Comparison of ENCODE assay signal across 1 cellular context in genomic region chr14:23025181-23025788, GRCh38.
TF ChIP-seq lines count a peak whose summit lies in the region.

No MANE protein-coding gene starts in this region.

TF ChIP-seq in HCT116, 20 proteins besides CTCF, POLR2A, EP300 and RAD21 (continued from another document):
- TF ChIP-seq ATF3 (IDR thresholded peaks at IDR 0.05) (no peak), FOSL1 (IDR thresholded peaks at IDR 0.05; ENCODE audit: low read depth) (no peak), YY1 (IDR thresholded peaks at IDR 0.05; ENCODE audit: extremely low read depth, insufficient replicate concordance, low read depth, low read length) (no peak), EZH2phosphoT487 (IDR thresholded peaks at IDR 0.05; ENCODE audit: borderline replicate concordance) (no peak), SRF (IDR thresholded peaks at IDR 0.05; ENCODE audit: low read depth) (no peak), TCF7L2 (IDR thresholded peaks at IDR 0.05; ENCODE audit: borderline replicate concordance, extremely low read depth, insufficient read depth, insufficient read length) (no peak)
